ENCODE assay signal across 12 cellular contexts in genomic region chr2:202339052-202339870, GRCh38. TPM values are rescaled to one million over a fixed set of nuclear protein-coding genes. Genes with fewer than 3 reads are reported as not detected.
DNase-seq lines count a peak whose midpoint lies in the region; FAIRE-seq and TF ChIP-seq lines count a peak whose summit lies in the region.
"Had no signal": no experiment of that assay in that cellular context is flagged by ENCODE, and none has a peak within 500 bp of the region (broad histone marks: within the 10 kb centered on the region; RNA-seq: fewer than 3 reads in every experiment).

No MANE protein-coding gene starts in this region.

- H3K4me1 Mint-ChIP-seq in type B pancreatic cell (ENCODE audit: unreplicated experiment), result peaks cover 4% of the 10 kb centered on the region

- H3K27ac Mint-ChIP-seq in type B pancreatic cell, result no peak overlapping the region
- H3K27ac Mint-ChIP-seq: activated T-cell treated with anti-CD3 and anti-CD28 coated beads, Interleukin-2, amount 50 U/mL, for 24 hours; brain had no signal

- no peaks in the 10 kb centered on the region for H3K79me2 ChIP-seq in GM23248 (ENCODE audit: insufficient read depth)

- DNase-seq in GM23248 (peak; percentile 57), NCI-H345 treated with DMSO at 0.1 percent for 48 hours (lab: John Stamatoyannopoulos, UW; ENCODE audit: unreplicated experiment) (peak; percentile 47), bronchial epithelial cell (ENCODE audit: low read depth) (peak; percentile 91), lung microvascular endothelial cell (ENCODE audit: low read depth in 2 of 2) (peak; percentile 13 to 56), type B pancreatic cell (ENCODE audit: extremely low spot score, unreplicated experiment) (no peak), OCI-M1 (lab: John Stamatoyannopoulos, UW) (no peak)
- DNase-seq in stimulated activated CD8-positive, alpha-beta memory T cell treated with anti-CD3 and anti-CD28 coated beads, Interleukin-4, amount 100 ng/mL, for 48 hours, result no peak
- DNase-seq: activated T-cell treated with anti-CD3 and anti-CD28 coated beads, Interleukin-2, amount 50 U/mL, for 24 hours; left ventricle myocardium inferior; NCI-H1092 treated with DMSO at 0.1 percent for 48 hours; stimulated activated naive CD4-positive, alpha-beta T cell had no signal

- 77 to 83% methylated on average over 3 of the region's 3 CpGs for WGBS in GM23248 (ENCODE audit: low coverage in 1 of 2, low lambda C conversion rate in 2 of 2, missing lambda C conversion rate in 2 of 2), 2 experiments

- H3K4me2 ChIP-seq in GM23248 (ENCODE audit: unreplicated experiment), result no peak overlapping the region

- FAIRE-seq in bronchial epithelial cell (lab: Jason Lieb, UNC), result peak; percentile 58

- H3K9me3 ChIP-seq in GM23248 (ENCODE audit: low read depth), result no peaks in the 10 kb centered on the region
- H3K9me3 ChIP-seq: left ventricle myocardium inferior had no signal

- in situ Hi-C loops in GM23248 (cut with MboI), result no loop called here

- H3K4me3 ChIP-seq in GM23248, result no peak overlapping the region
- no peak overlapping the region for H3K4me3 ChIP-seq in bronchial epithelial cell (ENCODE audit: low read depth, low read length)
- H3K4me3 ChIP-seq: left ventricle myocardium inferior had no signal

- H3K27me3 Mint-ChIP-seq in type B pancreatic cell, result no peaks in the 10 kb centered on the region
- H3K27me3 Mint-ChIP-seq: activated T-cell treated with anti-CD3 and anti-CD28 coated beads, Interleukin-2, amount 50 U/mL, for 24 hours had no signal

- H4K20me1 ChIP-seq in GM23248 (ENCODE audit: insufficient read depth), result no peaks in the 10 kb centered on the region

- H3K9ac ChIP-seq in GM23248, result no peak overlapping the region

- no peak overlapping the region for H2AFZ ChIP-seq in GM23248

- 0 out of 2 replicates have a peak, but pooled peaks cover 7% of the 10 kb centered on the region for H3F3A ChIP-seq in GM23248 (ENCODE audit: insufficient read depth)

- peaks cover 4% of the 10 kb centered on the region for H3K36me3 Mint-ChIP-seq in type B pancreatic cell
- H3K36me3 Mint-ChIP-seq: brain had no signal

- H3K9me3 Mint-ChIP-seq in type B pancreatic cell, result no peaks in the 10 kb centered on the region
- H3K9me3 Mint-ChIP-seq: activated T-cell treated with anti-CD3 and anti-CD28 coated beads, Interleukin-2, amount 50 U/mL, for 24 hours; brain had no signal

- peaks cover 4% of the 10 kb centered on the region; the same call in 1 of the 2 replicates for H3K4me1 ChIP-seq in GM23248 (ENCODE audit: insufficient read depth)

- H3K36me3 ChIP-seq in GM23248 (ENCODE audit: low read depth) (no peaks in the 10 kb centered on the region), bronchial epithelial cell (ENCODE audit: control insufficient read depth, insufficient read depth, low read length) (no peaks in the 10 kb centered on the region)
- H3K36me3 ChIP-seq: left ventricle myocardium inferior had no signal

- H3K27me3 ChIP-seq in GM23248 (replicated peaks; ENCODE audit: insufficient read depth) (no peaks in the 10 kb centered on the region), bronchial epithelial cell (ENCODE audit: control insufficient read depth, insufficient read depth, low read length) (no peaks in the 10 kb centered on the region)

- TF ChIP-seq CTCF in bronchial epithelial cell (IDR thresholded peaks at IDR 0.05; ENCODE audit: insufficient read depth, low read length, severe bottlenecking) (no peak), type B pancreatic cell (conservative IDR thresholded peaks at IDR 0.05) (no peak)

- H3K27ac ChIP-seq in GM23248, result no peak overlapping the region
- H3K27ac ChIP-seq: left ventricle myocardium inferior had no signal

- no peak overlapping the region for H3K4me3 Mint-ChIP-seq in type B pancreatic cell
- H3K4me3 Mint-ChIP-seq: activated T-cell treated with anti-CD3 and anti-CD28 coated beads, Interleukin-2, amount 50 U/mL, for 24 hours; brain had no signal

- H3K9me2 ChIP-seq in GM23248 (ENCODE audit: insufficient read depth), result no peaks in the 10 kb centered on the region

RNA-seq across cellular contexts. Expression of gene BMPR2, which starts 36.9 kb away (rescaled TPM):
- 29.7 and 31.3 TPM in 2 replicates for total RNA-seq in GM23248 (2014; rRNA removed; shearing (Covaris generic))
- 17.5 and 17.8 TPM in 2 replicates for polyA plus RNA-seq in GM23248 (2016; fragmentation: Nextera tagmentation; extraction: Ambion mirVana)
- total RNA-seq in bronchial epithelial cell (6.3 TPM in 2 replicates), lung microvascular endothelial cell (34.4 and 41.7 TPM in 2 replicates), type B pancreatic cell (ENCODE audit: low replicate concordance) (32.1 and 34.8 TPM in 2 replicates)

Comparison
In these comparisons a context has a peak if more than half of its experiments do, and no peak if none do; other contexts are left out.
1. DNase-seq: peak in GM23248 (single experiment), NCI-H345 treated with DMSO at 0.1 percent for 48 hours (single experiment), bronchial epithelial cell (single experiment) and lung microvascular endothelial cell (2 of 2); none in type B pancreatic cell (single experiment), OCI-M1 (single experiment) and stimulated activated CD8-positive, alpha-beta memory T cell treated with anti-CD3 and anti-CD28 coated beads, Interleukin-4, amount 100 ng/mL, for 48 hours (single experiment).